In genomic region chr6:166862287-166862977, GRCh38 we compare ENCODE assay signal across 8 cellular contexts.
DNase-seq lines count a peak whose midpoint lies in the region; ATAC-seq and TF ChIP-seq lines count a peak whose summit lies in the region.

No MANE protein-coding gene starts in this region.

- peak; percentile 54 for ATAC-seq in GM19351 (IDR thresholded peaks at IDR 0.05; ENCODE audit: unreplicated experiment)
- peak; percentile 70 for ATAC-seq in activated T-helper 17 cell treated with anti-CD3 and anti-CD28 coated beads, Interleukin-2, amount 50 U/mL, for 72 hours (replicated peaks)

- DNase-seq in AG08396 (ENCODE audit: low spot score) (peak; percentile 38), NCI-H1105 (lab: John Stamatoyannopoulos, UW) (peak; percentile 59), glomerular visceral epithelial cell (ENCODE audit: extremely low spot score) (peak; percentile 11), osteocyte (ENCODE audit: extremely low spot score, unreplicated experiment) (peak; percentile 84), NCI-H446 (lab: John Stamatoyannopoulos, UW) (no peak), OCI-M2 (lab: John Stamatoyannopoulos, UW; ENCODE audit: unreplicated experiment) (no peak)

- peaks cover 5% of the 10 kb centered on the region for H3K4me1 Mint-ChIP-seq in activated T-helper 17 cell treated with anti-CD3 and anti-CD28 coated beads, Interleukin-2, amount 50 U/mL, for 72 hours
- H3K4me1 Mint-ChIP-seq in osteocyte (ENCODE audit: unreplicated experiment), result peaks cover 6% of the 10 kb centered on the region

- no peaks in the 10 kb centered on the region for H3K36me3 Mint-ChIP-seq in activated T-helper 17 cell treated with anti-CD3 and anti-CD28 coated beads, Interleukin-2, amount 50 U/mL, for 72 hours (ENCODE audit: low read depth)
- H3K36me3 Mint-ChIP-seq in osteocyte (ENCODE audit: unreplicated experiment), result peaks cover 2% of the 10 kb centered on the region

- no peaks in the 10 kb centered on the region for H3K9me3 Mint-ChIP-seq in activated T-helper 17 cell treated with anti-CD3 and anti-CD28 coated beads, Interleukin-2, amount 50 U/mL, for 72 hours
- H3K9me3 Mint-ChIP-seq in osteocyte (ENCODE audit: unreplicated experiment), result no peaks in the 10 kb centered on the region

- H3K27me3 Mint-ChIP-seq in activated T-helper 17 cell treated with anti-CD3 and anti-CD28 coated beads, Interleukin-2, amount 50 U/mL, for 72 hours, result no peaks in the 10 kb centered on the region
- H3K27me3 Mint-ChIP-seq in osteocyte (ENCODE audit: unreplicated experiment), result peaks cover 52% of the 10 kb centered on the region

- no peak for TF ChIP-seq CTCF in osteocyte (IDR thresholded peaks at IDR 0.05)

- peak overlapping the region; percentile 64 for H3K27ac Mint-ChIP-seq in activated T-helper 17 cell treated with anti-CD3 and anti-CD28 coated beads, Interleukin-2, amount 50 U/mL, for 72 hours
- no peak overlapping the region for H3K27ac Mint-ChIP-seq in osteocyte (ENCODE audit: unreplicated experiment)

- peak overlapping the region; percentile 82 for H3K4me3 Mint-ChIP-seq in activated T-helper 17 cell treated with anti-CD3 and anti-CD28 coated beads, Interleukin-2, amount 50 U/mL, for 72 hours
- peak overlapping the region; percentile 84 for H3K4me3 Mint-ChIP-seq in osteocyte (ENCODE audit: unreplicated experiment)

Comparison
In these comparisons a context has a peak if more than half of its experiments do, and no peak if none do; other contexts are left out.
1. DNase-seq: peak in AG08396 (single experiment), NCI-H1105 (single experiment), glomerular visceral epithelial cell (single experiment) and osteocyte (single experiment); none in NCI-H446 (0 of 2) and OCI-M2 (single experiment).